8 cellular contexts compared by ENCODE assay signal in genomic region chr19:47256688-47257410, GRCh38. TPM values are rescaled to one million over a fixed set of nuclear protein-coding genes. Genes with fewer than 3 reads are reported as not detected.
A peak's percentile ranks its signal among the peaks of the same experiment; 100 is the strongest.
DNase-seq lines count a peak whose midpoint lies in the region; ATAC-seq, FAIRE-seq and TF ChIP-seq lines count a peak whose summit lies in the region.

No MANE protein-coding gene starts in this region.

- no peaks in the 10 kb centered on the region for H3K9me3 ChIP-seq in OCI-LY1 (ENCODE audit: low read length)
- no peaks in the 10 kb centered on the region for H3K9me3 ChIP-seq in endothelial cell of umbilical vein (replicated peaks; ENCODE audit: control insufficient read depth, insufficient read depth, low read length)

- ATAC-seq in GM21528 (IDR thresholded peaks at IDR 0.05; ENCODE audit: low FRiP score, unreplicated experiment) = peak; percentile 76

- CTCF ChIA-PET in endothelial cell of umbilical vein (lab: Charles Lee) = interaction anchor here (0.6 to 2.8 kb wide), 14 partner anchors 9 to 177 kb away, joined by 3 to 49 read pairs (median 3); partner anchors contain the start of gene DHX34

- H3K27me3 ChIP-seq in OCI-LY1 (ENCODE audit: insufficient read depth, low read length) = no peaks in the 10 kb centered on the region
- no peaks in the 10 kb centered on the region for H3K27me3 ChIP-seq in endothelial cell of umbilical vein (ENCODE audit: control insufficient read depth in 2 of 2, insufficient read depth in 2 of 2, low read length in 2 of 2)

- POLR2A ChIA-PET in endothelial cell of umbilical vein (lab: Charles Lee) = interaction anchor here (0.6 to 2.8 kb wide), 11 partner anchors 11 to 542 kb away, joined by 3 to 31 read pairs (median 4); partner anchors contain the start of genes INAFM1 and ZC3H4

- BruUV-seq in endothelial cell of umbilical vein (replicated peaks; lab: Mats Ljungman, UMichigan) = no TSS peak

- H2AFZ ChIP-seq in OCI-LY1 (ENCODE audit: low read length) = no peak overlapping the region
- H2AFZ ChIP-seq in endothelial cell of umbilical vein (ENCODE audit: low read depth, low read length) = no peak overlapping the region

- H3K27ac ChIP-seq in OCI-LY1 (ENCODE audit: low read depth, low read length, poor library complexity, severe bottlenecking) (peak overlapping the region; percentile 63), endothelial cell of umbilical vein (ENCODE audit: insufficient read depth, low read depth, low read length) (peak overlapping the region; percentile 96)

- H3K4me2 ChIP-seq in OCI-LY1 (ENCODE audit: low read length) (peak overlapping the region; percentile 86), endothelial cell of umbilical vein (ENCODE audit: insufficient read depth, low read length) (no peak overlapping the region)

- H3K36me3 ChIP-seq in OCI-LY1 (ENCODE audit: insufficient read depth, low read length) (peaks cover 14% of the 10 kb centered on the region), endothelial cell of umbilical vein (ENCODE audit: control insufficient read depth in 2 of 2, extremely low read depth in 1 of 2, insufficient read depth in 2 of 2, low read length in 2 of 2) (peaks cover 10 to 17% of the 10 kb centered on the region in 2 experiments)

- H3K79me2 ChIP-seq in OCI-LY1 (ENCODE audit: insufficient read depth, low read length) (no peaks in the 10 kb centered on the region), endothelial cell of umbilical vein (ENCODE audit: control insufficient read depth, insufficient read depth, low read length) (peaks cover 9% of the 10 kb centered on the region)

- no peaks in the 10 kb centered on the region for H3K9me1 ChIP-seq in endothelial cell of umbilical vein (replicated peaks; ENCODE audit: control insufficient read depth, extremely low read depth, insufficient read depth, low read length)

- TF ChIP-seq POLR2A in endothelial cell of umbilical vein (IDR thresholded peaks at IDR 0.05; ENCODE audit: low read depth, low read length) = no peak

- peak; percentile 97 for DNase-seq in Caki2 (ENCODE audit: low read depth)
- peak; percentile 98 for DNase-seq in HuH-7.5 (ENCODE audit: low spot score)
- peak; percentile 98 for DNase-seq in activated T-cell treated with anti-CD3 and anti-CD28 coated beads for 1 hour (ENCODE audit: low read depth)
- peak; percentile 99 for DNase-seq in endothelial cell of umbilical vein (ENCODE audit: low read depth, low spot score)
- peak; percentile 100 for DNase-seq in midbrain (lab: John Stamatoyannopoulos, UW)
- DNase-seq in stimulated activated CD8-positive, alpha-beta memory T cell treated with anti-CD3 and anti-CD28 coated beads, Interleukin-15, amount 100 ng/mL, for 4 hours (ENCODE audit: low read depth in 2 of 2) = peak; percentile 99

- H4K20me1 ChIP-seq in OCI-LY1 (ENCODE audit: insufficient read depth, low read length) (no peaks in the 10 kb centered on the region), endothelial cell of umbilical vein (replicated peaks; ENCODE audit: control insufficient read depth, extremely low read depth, insufficient read depth, low read length) (no peaks in the 10 kb centered on the region)

- H3K9ac ChIP-seq in OCI-LY1 (ENCODE audit: low read length) (peak overlapping the region; percentile 81), endothelial cell of umbilical vein (replicated peaks; ENCODE audit: extremely low read depth, insufficient read depth, low read length) (peak overlapping the region; percentile 97)

- TF ChIP-seq CTCF in OCI-LY1 (IDR thresholded peaks at IDR 0.05; ENCODE audit: low read length) (no peak), endothelial cell of umbilical vein (IDR thresholded peaks at IDR 0.05; ENCODE audit: extremely low read depth in 1 of 2, insufficient read depth in 1 of 2, low read depth in 1 of 2, low read length in 2 of 2) (no peak)

- intact Hi-C loops in endothelial cell of umbilical vein (cut with micrococcal nuclease) = loop anchor here (1.0 to 5.0 kb wide), 5 partner anchors 13 to 470 kb away; partner anchors contain the start of gene SLC1A5

- in situ Hi-C loops in Caki2 (cut with HindIII; ENCODE audit: low pct_unique_long_range_greater_than_20kb, low sequenced_read_pairs) = no loop called here

- no peak for FAIRE-seq in endothelial cell of umbilical vein (lab: Jason Lieb, UNC)

- dilution Hi-C loops in endothelial cell of umbilical vein (cut with MboI; ENCODE audit: extremely low pct_ligation_motif_present, low sequenced_read_pairs) = no loop called here

- no peaks in the 10 kb centered on the region for H3K9me2 ChIP-seq in OCI-LY1 (ENCODE audit: low read depth, low read length)

- H3K4me3 ChIP-seq in OCI-LY1 (ENCODE audit: low read depth, low read length, poor library complexity, severe bottlenecking) = peak overlapping the region; percentile 67
- H3K4me3 ChIP-seq in endothelial cell of umbilical vein (replicated peaks in 1 of 3; ENCODE audit: insufficient read depth in 1 of 3, low read depth in 1 of 3, low read length in 3 of 3) = peak overlapping the region in 2 of 3 experiments; percentile 34 to 73

- H3K4me1 ChIP-seq in OCI-LY1 (ENCODE audit: insufficient read depth, low read length, severe bottlenecking) = peaks cover 17% of the 10 kb centered on the region
- H3K4me1 ChIP-seq in endothelial cell of umbilical vein (ENCODE audit: control insufficient read depth, extremely low read depth, insufficient read depth, low read length) = peaks cover 11% of the 10 kb centered on the region

- H3F3A ChIP-seq in OCI-LY1 (ENCODE audit: insufficient read depth, low read length) = no peaks in the 10 kb centered on the region

TF ChIP-seq in endothelial cell of umbilical vein, 7 proteins besides CTCF, POLR2A, EP300 and RAD21:
- TF ChIP-seq, protein P1, sequence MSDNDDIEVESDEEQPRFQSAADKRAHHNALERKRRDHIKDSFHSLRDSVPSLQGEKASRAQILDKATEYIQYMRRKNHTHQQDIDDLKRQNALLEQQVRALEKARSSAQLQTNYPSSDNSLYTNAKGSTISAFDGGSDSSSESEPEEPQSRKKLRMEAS (IDR thresholded peaks at IDR 0.05; ENCODE audit: insufficient read depth, insufficient read length) = peak; percentile 1
- TF ChIP-seq EZH2 (IDR thresholded peaks at IDR 0.05; ENCODE audit: borderline replicate concordance, low read depth, low read length, severe bottlenecking) = no peak

RNA-seq across cellular contexts. Expression of gene CCDC9, which starts 0.5 kb away (rescaled TPM):
- 26.4 and 28.8 TPM in 2 replicates for total RNA-seq in Caki2 (2014; rRNA removed; shearing (Covaris generic); ENCODE audit: low replicate concordance)
- total RNA-seq in endothelial cell of umbilical vein = 26.9 and 29.0 TPM in 2 replicates
- 4.6 and 6.0 TPM in 2 replicates for polyA plus RNA-seq in endothelial cell of umbilical vein
- polyA plus RNA-seq in endothelial cell of umbilical vein (2011; cell fraction: cytosol; rRNA removed) = 4.2 and 5.1 TPM in 2 replicates
- polyA plus RNA-seq in endothelial cell of umbilical vein (2011; cell fraction: nucleus; rRNA removed) = 21.1 and 30.7 TPM in 2 replicates
- polyA plus RNA-seq in endothelial cell of umbilical vein (2012) = 14.2 and 25.1 TPM in 2 replicates
- 4.0 and 7.1 TPM in 2 replicates for polyA minus RNA-seq in endothelial cell of umbilical vein
- polyA minus RNA-seq in endothelial cell of umbilical vein (2011; cell fraction: cytosol; rRNA and poly(A)+ RNA removed) = 4.5 TPM
- 11.6 and 17.7 TPM in 2 replicates for polyA minus RNA-seq in endothelial cell of umbilical vein (2011; cell fraction: nucleus; rRNA and poly(A)+ RNA removed)

RNA-seq across cellular contexts. Expression of gene INAFM1, which starts 17.8 kb away (rescaled TPM):
- 2.4 and 5.0 TPM in 2 replicates for total RNA-seq in Caki2 (2014; rRNA removed; shearing (Covaris generic); ENCODE audit: low replicate concordance)
- total RNA-seq in endothelial cell of umbilical vein = 8.3 and 9.4 TPM in 2 replicates
- 2.8 and 3.0 TPM in 2 replicates for polyA plus RNA-seq in endothelial cell of umbilical vein
- polyA plus RNA-seq in endothelial cell of umbilical vein (2011; cell fraction: cytosol; rRNA removed) = 0.84 and 1.7 TPM in 2 replicates
- polyA plus RNA-seq in endothelial cell of umbilical vein (2011; cell fraction: nucleus; rRNA removed) = 3.1 and 5.0 TPM in 2 replicates
- 3.0 and 6.4 TPM in 2 replicates for polyA plus RNA-seq in endothelial cell of umbilical vein (2012)
- polyA minus RNA-seq in endothelial cell of umbilical vein = 0.55 and 1.1 TPM in 2 replicates
- polyA minus RNA-seq in endothelial cell of umbilical vein (2011; cell fraction: cytosol; rRNA and poly(A)+ RNA removed) = not detected
- 1.1 and 2.5 TPM in 2 replicates for polyA minus RNA-seq in endothelial cell of umbilical vein (2011; cell fraction: nucleus; rRNA and poly(A)+ RNA removed)

RNA-seq across cellular contexts. Expression of gene BBC3, which starts 25.9 kb away (rescaled TPM):
- total RNA-seq in Caki2 (2014; rRNA removed; shearing (Covaris generic); ENCODE audit: low replicate concordance) = 40.8 and 41.7 TPM in 2 replicates
- 27.6 and 35.7 TPM in 2 replicates for total RNA-seq in endothelial cell of umbilical vein
- 11.3 and 15.8 TPM in 2 replicates for polyA plus RNA-seq in endothelial cell of umbilical vein
- polyA plus RNA-seq in endothelial cell of umbilical vein (2011; cell fraction: cytosol; rRNA removed) = 5.6 and 9.7 TPM in 2 replicates
- polyA plus RNA-seq in endothelial cell of umbilical vein (2011; cell fraction: nucleus; rRNA removed) = 16.7 and 16.8 TPM in 2 replicates
- 9.7 and 16.2 TPM in 2 replicates for polyA plus RNA-seq in endothelial cell of umbilical vein (2012)
- 4.9 and 8.2 TPM in 2 replicates for polyA minus RNA-seq in endothelial cell of umbilical vein
- 5.2 TPM for polyA minus RNA-seq in endothelial cell of umbilical vein (2011; cell fraction: cytosol; rRNA and poly(A)+ RNA removed)
- 5.9 and 8.8 TPM in 2 replicates for polyA minus RNA-seq in endothelial cell of umbilical vein (2011; cell fraction: nucleus; rRNA and poly(A)+ RNA removed)

RNA-seq across cellular contexts. Expression of gene C5AR1, which starts 52.8 kb away (rescaled TPM):
- total RNA-seq in Caki2 (2014; rRNA removed; shearing (Covaris generic); ENCODE audit: low replicate concordance) = 1.5 and 3.1 TPM in 2 replicates
- total RNA-seq in endothelial cell of umbilical vein = 0.49 TPM in 1 of 2 replicates, not detected in the other
- 0.11 and 0.16 TPM in 2 replicates for polyA plus RNA-seq in endothelial cell of umbilical vein
- 0.05 and 0.07 TPM in 2 replicates for polyA plus RNA-seq in endothelial cell of umbilical vein (2011; cell fraction: cytosol; rRNA removed)
- polyA plus RNA-seq in endothelial cell of umbilical vein (2011; cell fraction: nucleus; rRNA removed) = 0.46 and 0.53 TPM in 2 replicates
- polyA plus RNA-seq in endothelial cell of umbilical vein (2012) = not detected in 2 replicates
- 0.30 TPM in 1 of 2 replicates, not detected in the other for polyA minus RNA-seq in endothelial cell of umbilical vein
- polyA minus RNA-seq in endothelial cell of umbilical vein (2011; cell fraction: cytosol; rRNA and poly(A)+ RNA removed) = 2.7 TPM
- polyA minus RNA-seq in endothelial cell of umbilical vein (2011; cell fraction: nucleus; rRNA and poly(A)+ RNA removed) = 0.34 TPM in 1 of 2 replicates, not detected in the other

Comparison
In these comparisons a context has a peak if more than half of its experiments do, and no peak if none do; other contexts are left out.
1. Peak in every context shown above with its lines: DNase-seq, ATAC-seq, H3K4me3 ChIP-seq and H3K27ac ChIP-seq.